In the genomic region with DNA sequence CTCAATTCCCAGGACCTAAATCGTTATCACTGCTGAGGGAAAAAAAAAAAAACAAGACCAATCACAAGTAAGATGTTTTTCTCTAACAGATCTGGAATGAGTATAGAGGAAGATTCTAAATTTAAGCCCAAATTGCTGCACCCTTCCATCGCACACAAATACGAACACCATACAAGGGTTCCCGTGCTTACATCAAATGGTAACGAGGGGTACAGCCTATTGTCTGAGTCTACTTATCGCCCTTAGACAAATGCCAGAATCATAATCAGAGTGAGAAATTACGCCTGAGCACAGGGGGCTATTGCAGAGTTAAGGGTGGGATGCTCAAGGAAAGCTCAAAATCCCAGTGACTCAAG, we compare ENCODE assay signal across 8 cellular contexts. TPM values are rescaled to one million over a fixed set of nuclear protein-coding genes. Genes with fewer than 3 reads are reported as not detected.
DNase-seq lines count a peak whose midpoint lies in the region; ATAC-seq and TF ChIP-seq lines count a peak whose summit lies in the region.

No MANE protein-coding gene starts in this region.

- DNase-seq in DND-41 (no peak), body of pancreas (no peak), lower leg skin (ENCODE audit: low spot score in 2 of 2) (no peak), type B pancreatic cell (ENCODE audit: extremely low spot score, unreplicated experiment) (no peak), head of caudate nucleus (no peak), G401 (ENCODE audit: low spot score) (no peak), T-helper 9 cell (no peak)

- no peaks in the 10 kb centered on the region for H3K9me3 Mint-ChIP-seq in type B pancreatic cell

- H3K4me3 ChIP-seq in DND-41 (ENCODE audit: low read depth in 1 of 2, low read length in 2 of 2) = peak overlapping the region; percentile 66 to 96
- peak overlapping the region; percentile 69 to 89 for H3K4me3 ChIP-seq in body of pancreas
- H3K4me3 ChIP-seq in lower leg skin (ENCODE audit: low read depth, poor library complexity, severe bottlenecking) = peak overlapping the region; percentile 92

- H3K4me2 ChIP-seq in DND-41 (ENCODE audit: insufficient read depth, low read length) = peak overlapping the region; percentile 68

- ATAC-seq in DND-41 (ENCODE audit: insufficient read depth, low read depth) (peak; percentile 12; the same call in 2 of the 3 replicates), HG03139 (IDR thresholded peaks at IDR 0.05; ENCODE audit: unreplicated experiment) (peak; percentile 6), body of pancreas (peak; percentile 12)

- TF ChIP-seq POLR2A in body of pancreas (IDR thresholded peaks at IDR 0.05) (no peak), lower leg skin (IDR thresholded peaks at IDR 0.05) (no peak)

- peaks cover 69% of the 10 kb centered on the region for H3K79me2 ChIP-seq in DND-41 (ENCODE audit: insufficient read depth, low read length)

- peaks cover 16% of the 10 kb centered on the region; the same call in 1 of the 2 replicates for H4K20me1 ChIP-seq in DND-41 (ENCODE audit: insufficient read depth, low read length)

- H3K9me3 ChIP-seq in DND-41 (ENCODE audit: insufficient read depth, low read length, severe bottlenecking) (no peaks in the 10 kb centered on the region), body of pancreas (no peaks in the 10 kb centered on the region)

- H3K4me1 ChIP-seq in DND-41 (ENCODE audit: insufficient read depth, low read length) (peaks cover 54% of the 10 kb centered on the region), body of pancreas (peaks cover 27% of the 10 kb centered on the region)

- WGBS in body of pancreas, 2 donors = 1% methylated on average over 7 of the region's 7 CpGs
- 1% methylated on average over 7 of the region's 7 CpGs for WGBS in lower leg skin, 2 donors

- no peaks in the 10 kb centered on the region for H3K36me3 ChIP-seq in DND-41 (ENCODE audit: insufficient read depth, low read length)
- no peaks in the 10 kb centered on the region for H3K36me3 ChIP-seq in body of pancreas (replicated peaks in 1 of 2; ENCODE audit: insufficient read depth in 1 of 2, low read depth in 2 of 2)

- H3K27ac ChIP-seq in DND-41 (ENCODE audit: low read length) = peak overlapping the region; percentile 87
- peak overlapping the region; percentile 12 to 94 (median 84) for H3K27ac ChIP-seq in body of pancreas

- peaks cover 32% of the 10 kb centered on the region for H3K4me1 Mint-ChIP-seq in type B pancreatic cell (ENCODE audit: unreplicated experiment)

- H3K27me3 Mint-ChIP-seq in type B pancreatic cell = peaks cover 3% of the 10 kb centered on the region

- peak overlapping the region; percentile 85 for H2AFZ ChIP-seq in DND-41 (ENCODE audit: low read depth, low read length)

- peak overlapping the region; percentile 98 for H3K27ac Mint-ChIP-seq in type B pancreatic cell

- no peaks in the 10 kb centered on the region for H3K36me3 Mint-ChIP-seq in type B pancreatic cell

- intact Hi-C loops in body of pancreas (cut with DNase I) = loop anchor here (10.0 kb wide), 1 partner anchor 73 kb away; no protein-coding TSS in a partner anchor
- intact Hi-C loops in lower leg skin (cut with DNase I; ENCODE audit: low total_unique reads) = no loop called here
- intact Hi-C loops in head of caudate nucleus (cut with DNase I) = loop anchor here (10.0 kb wide), 1 partner anchor 73 kb away; no protein-coding TSS in a partner anchor

- peak overlapping the region; percentile 96 for H3K4me3 Mint-ChIP-seq in type B pancreatic cell

- TF ChIP-seq CTCF in DND-41 (IDR thresholded peaks at IDR 0.05; ENCODE audit: borderline replicate concordance, extremely low read depth, low read length, poor library complexity, severe bottlenecking) (no peak), body of pancreas (IDR thresholded peaks at IDR 0.05) (no peak), lower leg skin (IDR thresholded peaks at IDR 0.05) (no peak), type B pancreatic cell (conservative IDR thresholded peaks at IDR 0.05) (no peak)

- in situ Hi-C loops in G401 (cut with HindIII; ENCODE audit: low sequenced_read_pairs) = no loop called here

- H3K27me3 ChIP-seq in DND-41 (ENCODE audit: insufficient read depth, low read length, poor library complexity) = no peaks in the 10 kb centered on the region
- peaks cover 0 to 4% of the 10 kb centered on the region in 2 donors for H3K27me3 ChIP-seq in body of pancreas

- peak overlapping the region; percentile 93 for H3K9ac ChIP-seq in DND-41 (ENCODE audit: low read depth, low read length)

RNA-seq across cellular contexts. Expression of a gene that starts 0.6 kb away (rescaled TPM):
- total RNA-seq in body of pancreas = 10 to 100 TPM; 12.7 to 31.0 TPM
- total RNA-seq in lower leg skin = 10 to 100 TPM; 21.1 to 42.5 (median 25.3) TPM
- total RNA-seq in type B pancreatic cell (ENCODE audit: low replicate concordance) = 34.7 and 62.3 TPM in 2 replicates
- 3.5 and 9.6 TPM in 2 replicates for total RNA-seq in G401 (2014; rRNA removed; shearing (Covaris generic))

RNA-seq across cellular contexts. Expression of a gene that starts 52.9 kb away (rescaled TPM):
- total RNA-seq in body of pancreas (1 to 10 TPM in 1 of 2 donors, not detected in 1; 1.8 TPM), lower leg skin (under 1 TPM in 3 of 4 donors, not detected in 1; 0.25 to 0.42 (median 0.29) TPM), type B pancreatic cell (ENCODE audit: low replicate concordance) (0.19 and 0.31 TPM in 2 replicates)
- not detected in 2 replicates for total RNA-seq in G401 (2014; rRNA removed; shearing (Covaris generic))
